ENCODE assay signal across 11 cellular contexts in the genomic region with DNA sequence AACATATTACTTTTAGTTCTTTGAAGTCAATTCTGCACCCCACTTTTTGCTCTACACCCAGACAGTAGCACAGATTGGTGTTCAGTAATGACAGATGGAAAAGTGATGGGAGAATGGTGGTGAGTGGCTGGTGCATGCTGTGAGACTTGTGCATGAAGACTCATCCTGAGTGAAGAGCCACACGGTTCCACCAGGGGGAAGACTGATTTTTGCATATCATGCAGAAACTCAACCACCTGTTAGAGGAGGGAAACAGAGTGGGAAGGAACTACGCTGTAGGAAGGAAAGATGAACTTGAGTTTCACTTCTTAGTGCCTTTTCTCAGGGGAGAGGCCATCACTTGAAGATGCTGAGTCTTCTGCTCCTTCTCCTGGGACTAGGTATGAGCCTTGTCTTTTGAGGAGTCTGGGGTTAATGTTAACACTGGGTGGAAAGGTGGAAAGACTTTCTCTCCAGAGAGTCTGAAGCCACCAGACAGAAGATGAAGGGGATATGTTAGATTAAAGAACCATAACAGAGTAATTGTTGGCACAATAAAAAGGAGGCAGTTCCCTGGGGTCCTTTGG. TPM values are rescaled to one million over a fixed set of nuclear protein-coding genes. Genes with fewer than 3 reads are reported as not detected.
DNase-seq lines count a peak whose midpoint lies in the region; ATAC-seq, FAIRE-seq and TF ChIP-seq lines count a peak whose summit lies in the region.
"Had no signal": no experiment of that assay in that cellular context is flagged by ENCODE, and none has a peak within 500 bp of the region (broad histone marks: within the 10 kb centered on the region; RNA-seq: fewer than 3 reads in every experiment).

No MANE protein-coding gene starts in this region.

- no peak for TF ChIP-seq CTCF in lower lobe of right lung (IDR thresholded peaks at IDR 0.05)

- H3K4me3 ChIP-seq in lower lobe of right lung: no peak overlapping the region

- no peaks in the 10 kb centered on the region for H3K9me3 ChIP-seq in lower lobe of right lung
- H3K9me3 ChIP-seq: neutrophil had no signal

- no peaks in the 10 kb centered on the region for H3K27me3 ChIP-seq in lower lobe of right lung (ENCODE audit: low read depth)
- H3K27me3 ChIP-seq: neutrophil had no signal

- H3K4me1 ChIP-seq in lower lobe of right lung: no peaks in the 10 kb centered on the region

- intact Hi-C loops in activated T-helper 2 cell treated with anti-CD3 and anti-CD28 coated beads, Interferon-gamma antibody, Interleukin-2, Interleukin-4, amounts not matched to agents 10 μg/mL and 5 μg/mL and 100 μg/mL, durations not matched to agents 14 hours and 24 hours and 36 hours (cut with micrococcal nuclease): no loop called here
- intact Hi-C loops in lower lobe of right lung (cut with DNase I): no loop called here

- peaks cover 6% of the 10 kb centered on the region for H3K4me1 Mint-ChIP-seq in activated T-helper 2 cell treated with anti-CD3 and anti-CD28 coated beads, Interferon-gamma antibody, Interleukin-2, Interleukin-4, amounts not matched to agents 10 μg/mL and 5 μg/mL and 100 μg/mL, durations not matched to agents 14 hours and 24 hours and 36 hours (ENCODE audit: low read depth)

- FAIRE-seq in H54 (lab: Jason Lieb, UNC): no peak
- no peak for FAIRE-seq in urothelium cell line (lab: Jason Lieb, UNC)
- FAIRE-seq: endometrium had no signal

- peaks cover 2% of the 10 kb centered on the region for H3K27me3 Mint-ChIP-seq in activated T-helper 2 cell treated with anti-CD3 and anti-CD28 coated beads, Interferon-gamma antibody, Interleukin-2, Interleukin-4, amounts not matched to agents 10 μg/mL and 5 μg/mL and 100 μg/mL, durations not matched to agents 14 hours and 24 hours and 36 hours (ENCODE audit: low read depth)

- no peaks in the 10 kb centered on the region for H3K9me3 Mint-ChIP-seq in activated T-helper 2 cell treated with anti-CD3 and anti-CD28 coated beads, Interferon-gamma antibody, Interleukin-2, Interleukin-4, amounts not matched to agents 10 μg/mL and 5 μg/mL and 100 μg/mL, durations not matched to agents 14 hours and 24 hours and 36 hours

- H3K36me3 Mint-ChIP-seq in activated T-helper 2 cell treated with anti-CD3 and anti-CD28 coated beads, Interferon-gamma antibody, Interleukin-2, Interleukin-4, amounts not matched to agents 10 μg/mL and 5 μg/mL and 100 μg/mL, durations not matched to agents 14 hours and 24 hours and 36 hours (ENCODE audit: low read depth): no peaks in the 10 kb centered on the region

- H3K27ac ChIP-seq in lower lobe of right lung: no peak overlapping the region
- H3K27ac ChIP-seq: neutrophil had no signal

- no peak overlapping the region for H3K27ac Mint-ChIP-seq in activated T-helper 2 cell treated with anti-CD3 and anti-CD28 coated beads, Interferon-gamma antibody, Interleukin-2, Interleukin-4, amounts not matched to agents 10 μg/mL and 5 μg/mL and 100 μg/mL, durations not matched to agents 14 hours and 24 hours and 36 hours

- H3K4me3 Mint-ChIP-seq in activated T-helper 2 cell treated with anti-CD3 and anti-CD28 coated beads, Interferon-gamma antibody, Interleukin-2, Interleukin-4, amounts not matched to agents 10 μg/mL and 5 μg/mL and 100 μg/mL, durations not matched to agents 14 hours and 24 hours and 36 hours (ENCODE audit: low read depth): peak overlapping the region; percentile 21

- DNase-seq in ELR (ENCODE audit: low read depth) (peak; percentile 4), H54 (ENCODE audit: insufficient read length, low spot score) (no peak), urothelium cell line (ENCODE audit: low spot score) (no peak), Ammon's horn (ENCODE audit: low spot score) (no peak), lower lobe of right lung (no peak)
- no peak for DNase-seq in activated T-helper 2 cell treated with anti-CD3 and anti-CD28 coated beads, Interferon-gamma antibody, Interleukin-2, Interleukin-4, amounts not matched to agents 10 μg/mL and 5 μg/mL and 100 μg/mL, durations not matched to agents 14 hours and 24 hours and 36 hours (ENCODE audit: low spot score)

- ATAC-seq in GM19328 (IDR thresholded peaks at IDR 0.05; ENCODE audit: unreplicated experiment): peak; percentile 94
- ATAC-seq in HG03095 (IDR thresholded peaks at IDR 0.05; ENCODE audit: unreplicated experiment): peak; percentile 91
- no peak for ATAC-seq in lower lobe of right lung

- no peaks in the 10 kb centered on the region for H3K36me3 ChIP-seq in lower lobe of right lung
- H3K36me3 ChIP-seq: neutrophil had no signal

- TF ChIP-seq POLR2A in H54 (IDR thresholded peaks at IDR 0.05; ENCODE audit: low read depth, low read length): no peak

RNA-seq across cellular contexts. Expression of a gene that starts 9.3 kb away (rescaled TPM):
- not detected in 2 replicates for total RNA-seq in activated T-helper 2 cell treated with anti-CD3 and anti-CD28 coated beads, Interferon-gamma antibody, Interleukin-2, Interleukin-4, amounts not matched to agents 10 μg/mL and 5 μg/mL and 100 μg/mL, durations not matched to agents 14 hours and 24 hours and 36 hours
- not detected for total RNA-seq in lower lobe of right lung
- total RNA-seq: T-helper 1 cell treated with Interleukin-12 subunit alpha and Interleukin-12 subunit beta and Interleukin-4 antibody, amounts not matched to agents 30 ng/mL and 1 ng/mL, for 36 hours had no signal

RNA-seq across cellular contexts. Expression of a gene that starts 30.8 kb away (rescaled TPM):
- total RNA-seq in activated T-helper 2 cell treated with anti-CD3 and anti-CD28 coated beads, Interferon-gamma antibody, Interleukin-2, Interleukin-4, amounts not matched to agents 10 μg/mL and 5 μg/mL and 100 μg/mL, durations not matched to agents 14 hours and 24 hours and 36 hours: not detected in 2 replicates
- not detected for total RNA-seq in lower lobe of right lung
- total RNA-seq: T-helper 1 cell treated with Interleukin-12 subunit alpha and Interleukin-12 subunit beta and Interleukin-4 antibody, amounts not matched to agents 30 ng/mL and 1 ng/mL, for 36 hours had no signal

Comparison
In these comparisons a context has a peak if more than half of its experiments do, and no peak if none do; other contexts are left out.
1. ATAC-seq: peak in GM19328 (single experiment) and HG03095 (single experiment); none in lower lobe of right lung (0 of 2).